In the genomic region with DNA sequence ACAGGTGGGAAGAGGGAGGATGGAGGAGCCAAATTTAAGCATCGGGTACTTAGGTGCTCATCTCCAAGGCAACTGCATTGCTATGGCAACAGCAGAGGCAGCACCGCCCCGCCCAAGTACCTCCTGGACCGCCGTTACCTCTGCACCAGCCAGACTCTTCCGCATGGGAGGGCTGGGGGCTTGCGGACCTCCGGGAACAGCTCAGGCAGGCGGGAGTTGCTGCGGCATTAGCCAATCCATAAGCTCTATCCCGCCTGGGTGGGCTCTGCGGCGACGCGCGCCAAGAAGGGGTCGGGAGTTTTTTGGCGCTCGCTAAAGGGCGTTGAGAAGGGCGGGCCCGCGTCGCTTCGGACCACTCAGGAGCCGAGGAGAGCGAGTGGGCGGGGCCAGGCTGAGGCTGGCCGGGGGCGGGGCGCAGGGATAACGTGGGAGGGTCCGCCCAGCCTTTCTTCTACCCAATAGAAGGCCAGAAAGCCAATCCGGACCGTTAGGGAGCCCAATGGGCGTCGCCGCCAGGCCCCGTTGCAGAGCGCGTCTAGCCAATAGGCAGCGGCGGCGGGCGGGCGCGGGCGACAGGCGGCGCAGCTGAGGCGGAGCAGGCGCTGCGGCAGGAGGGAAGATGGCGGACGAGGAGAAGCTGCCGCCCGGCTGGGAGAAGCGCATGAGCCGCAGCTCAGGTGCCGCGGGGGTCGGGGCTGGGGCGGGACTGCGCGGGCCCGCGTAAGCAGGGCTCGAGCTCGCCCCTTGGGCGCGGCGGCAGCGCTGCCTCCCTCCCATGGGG, we compare ENCODE assay signal across 8 cellular contexts. TPM values are rescaled to one million over a fixed set of nuclear protein-coding genes. Genes with fewer than 3 reads are reported as not detected.
DNase-seq lines count a peak whose midpoint lies in the region; ATAC-seq and TF ChIP-seq lines count a peak whose summit lies in the region.

Gene PIN1, plus strand, starts transcription at position 593 of the 781 bp plus-strand sequence. Its CDS starts 27 bp downstream, at position 620.

- intact Hi-C loops in head of caudate nucleus (cut with DNase I) = no loop called here
- intact Hi-C loops in ovary (cut with DNase I) = no loop called here
- intact Hi-C loops in thyroid gland (cut with DNase I) = no loop called here

- no peaks in the 10 kb centered on the region; the same call in 1 of the 2 replicates for H3K36me3 ChIP-seq in SU-DHL-6 (ENCODE audit: low read length)
- no peaks in the 10 kb centered on the region for H3K36me3 ChIP-seq in ovary
- peaks cover 4 to 7% of the 10 kb centered on the region in 2 donors for H3K36me3 ChIP-seq in thyroid gland

- TF ChIP-seq CTCF in GM12872 (IDR thresholded peaks at IDR 0.05; ENCODE audit: insufficient read depth, low read depth, low read length) (peak; percentile 43; the same call in 2 of the 3 replicates), SU-DHL-6 (IDR thresholded peaks at IDR 0.05; ENCODE audit: insufficient read depth, low read length, poor library complexity, severe bottlenecking) (no peak), ovary (IDR thresholded peaks at IDR 0.05) (peak; percentile 69 to 85 (median 74)), thyroid gland (IDR thresholded peaks at IDR 0.05) (peak in 4 of 6 experiments; percentile 53 to 76 (median 63))

- no peaks in the 10 kb centered on the region for H3K9me2 ChIP-seq in SU-DHL-6 (replicated peaks; ENCODE audit: insufficient read depth, low read length)

- peaks cover 11% of the 10 kb centered on the region for H3K36me3 Mint-ChIP-seq in activated naive CD8-positive, alpha-beta T cell treated with anti-CD3 and anti-CD28 coated beads, Interleukin-2, amount 10 ng/mL, durations not matched to agents 7 days and 5 days

- peak within 1 kb of the TSS; percentile 92 for H3K4me2 ChIP-seq in SU-DHL-6 (ENCODE audit: low read depth, low read length, poor library complexity, severe bottlenecking)

- H3K27ac ChIP-seq in SU-DHL-6 (ENCODE audit: low read depth, low read length) (0 out of 2 replicates have a peak within 1 kb of the TSS, but pooled peaks have one; percentile 2), ovary (peak within 1 kb of the TSS in 1 of 2 donors; percentile 55), thyroid gland (peak within 1 kb of the TSS in 1 of 3 donors; percentile 53)

- H4K20me1 ChIP-seq in SU-DHL-6 (ENCODE audit: low read depth, low read length) = no peaks in the 10 kb centered on the region

- H3F3A ChIP-seq in SU-DHL-6 (ENCODE audit: insufficient read depth) = peaks cover 6% of the 10 kb centered on the region

- DNase-seq in NCI-H128 (lab: John Stamatoyannopoulos, UW; ENCODE audit: unreplicated experiment) (peak; percentile 97), head of caudate nucleus (peak; percentile 98 to 100 (median 99)), ovary (peak; percentile 98 to 99 (median 99)), thyroid gland (peak; percentile 99)
- peak; percentile 99 for DNase-seq in activated naive CD8-positive, alpha-beta T cell treated with anti-CD3 and anti-CD28 coated beads, Interleukin-2, amount 10 ng/mL, durations not matched to agents 7 days and 5 days

- no peaks in the 10 kb centered on the region for H3K9me3 ChIP-seq in SU-DHL-6 (ENCODE audit: insufficient read depth, low read length)
- no peaks in the 10 kb centered on the region for H3K9me3 ChIP-seq in ovary
- no peaks in the 10 kb centered on the region for H3K9me3 ChIP-seq in thyroid gland

- peak within 1 kb of the TSS; percentile 94 for H3K4me3 Mint-ChIP-seq in activated naive CD8-positive, alpha-beta T cell treated with anti-CD3 and anti-CD28 coated beads, Interleukin-2, amount 10 ng/mL, durations not matched to agents 7 days and 5 days

- peak; percentile 97 for ATAC-seq in HG02678 (IDR thresholded peaks at IDR 0.05; ENCODE audit: unreplicated experiment)
- ATAC-seq in activated naive CD8-positive, alpha-beta T cell treated with anti-CD3 and anti-CD28 coated beads, Interleukin-2, amount 10 ng/mL, durations not matched to agents 7 days and 5 days (ENCODE audit: low read depth) = peak; percentile 98

- 0 to 1% (median 0%) methylated on average over 53 to 73 of the region's 73 CpGs for WGBS in ovary, 3 donors
- WGBS in thyroid gland, 2 donors = 0% methylated on average over 14 to 17 of the region's 73 CpGs

- H3K27me3 ChIP-seq in SU-DHL-6 (ENCODE audit: low read length) (no peaks in the 10 kb centered on the region), ovary (no peaks in the 10 kb centered on the region), thyroid gland (no peaks in the 10 kb centered on the region)

- TF ChIP-seq POLR2A in ovary (IDR thresholded peaks at IDR 0.05) = no peak
- peak in 1 of 2 donors; percentile 53 for TF ChIP-seq POLR2A in thyroid gland (IDR thresholded peaks at IDR 0.05)

- no peaks in the 10 kb centered on the region for H3K9me3 Mint-ChIP-seq in activated naive CD8-positive, alpha-beta T cell treated with anti-CD3 and anti-CD28 coated beads, Interleukin-2, amount 10 ng/mL, durations not matched to agents 7 days and 5 days

- peak within 1 kb of the TSS; percentile 20 for H2AFZ ChIP-seq in SU-DHL-6 (ENCODE audit: low read depth, low read length, severe bottlenecking)

- H3K4me1 Mint-ChIP-seq in activated naive CD8-positive, alpha-beta T cell treated with anti-CD3 and anti-CD28 coated beads, Interleukin-2, amount 10 ng/mL, durations not matched to agents 7 days and 5 days = peaks cover 13% of the 10 kb centered on the region

- no peaks in the 10 kb centered on the region for H3K27me3 Mint-ChIP-seq in activated naive CD8-positive, alpha-beta T cell treated with anti-CD3 and anti-CD28 coated beads, Interleukin-2, amount 10 ng/mL, durations not matched to agents 7 days and 5 days

- no peak for TF ChIP-seq EP300 in ovary (IDR thresholded peaks at IDR 0.05)

- peaks cover 20% of the 10 kb centered on the region; the same call in 1 of the 2 replicates for H3K79me2 ChIP-seq in SU-DHL-6 (ENCODE audit: insufficient read depth, low read length)

- peaks cover 1% of the 10 kb centered on the region for H3K4me1 ChIP-seq in ovary (ENCODE audit: insufficient read depth)
- peaks cover 7 to 10% of the 10 kb centered on the region in 2 donors for H3K4me1 ChIP-seq in thyroid gland

- H3K27ac Mint-ChIP-seq in activated naive CD8-positive, alpha-beta T cell treated with anti-CD3 and anti-CD28 coated beads, Interleukin-2, amount 10 ng/mL, durations not matched to agents 7 days and 5 days = peak within 1 kb of the TSS; percentile 84

- peak within 1 kb of the TSS; percentile 82 for H3K9ac ChIP-seq in SU-DHL-6 (ENCODE audit: low read length)

- peak within 1 kb of the TSS; percentile 61 for H3K4me3 ChIP-seq in SU-DHL-6 (ENCODE audit: insufficient read depth, low read length, poor library complexity, severe bottlenecking)
- peak within 1 kb of the TSS; percentile 87 for H3K4me3 ChIP-seq in ovary
- H3K4me3 ChIP-seq in thyroid gland (replicated peaks in 1 of 3) = peak within 1 kb of the TSS; percentile 58 to 88 (median 80)

- POLR2A ChIA-PET in activated naive CD8-positive, alpha-beta T cell treated with anti-CD3 and anti-CD28 coated beads, Interleukin-2, amount 10 ng/mL, durations not matched to agents 7 days and 5 days (lab: Charles Lee) = interaction anchor here (0.5 to 2.4 kb wide), 9 partner anchors 8 to 261 kb away, joined by 3 to 12 read pairs (median 4); no protein-coding TSS in a partner anchor

RNA-seq across cellular contexts. Expression of gene PIN1, which starts in this region (rescaled TPM):
- total RNA-seq in activated naive CD8-positive, alpha-beta T cell treated with anti-CD3 and anti-CD28 coated beads, Interleukin-2, amount 10 ng/mL, durations not matched to agents 7 days and 5 days = 100 to 1,000 TPM in 1 of 2 experiments, 10 to 100 TPM in 1; 95.1 to 101 TPM
- total RNA-seq in ovary (10 to 100 TPM; 49.2 to 70.9 (median 61.0) TPM), thyroid gland (10 to 100 TPM; 50.0 to 98.0 (median 72.3) TPM)
- 10 to 100 TPM in 1 of 2 donors, 1 to 10 TPM in 1; 6.3 to 94.2 TPM for polyA plus RNA-seq in ovary
